ENCODE assay signal across 1 cellular context in genomic region chr15:101167791-101168462, GRCh38.
A peak's percentile ranks its signal among the peaks of the same experiment; 100 is the strongest.
TF ChIP-seq lines count a peak whose summit lies in the region.

No MANE protein-coding gene starts in this region.

TF ChIP-seq in K562, 482 proteins besides CTCF, POLR2A, EP300 and RAD21 (continued from another document and continues in another):
- TF ChIP-seq THRB (CRISPR knock-in tag; conservative IDR thresholded peaks at IDR 0.05): 0 out of 2 replicates have a peak, but pooled peaks have one; percentile 47
- peak; percentile 87 for TF ChIP-seq POLR2AphosphoS5 (IDR thresholded peaks at IDR 0.05; ENCODE audit: control insufficient read depth, insufficient read depth, low read depth, low read length)
- TF ChIP-seq CHD4 (IDR thresholded peaks at IDR 0.05; ENCODE audit: insufficient read depth, insufficient replicate concordance, low read depth, low read length, poor library complexity, severe bottlenecking): no peak
- no peak for TF ChIP-seq ZNF41 (CRISPR knock-in tag; conservative IDR thresholded peaks at IDR 0.05)
- no peak for TF ChIP-seq ZNF644 (tag; IDR thresholded peaks at IDR 0.05; ENCODE audit: low read depth)
- peak; percentile 59 for TF ChIP-seq HMBOX1 (IDR thresholded peaks at IDR 0.05)
- no peak for TF ChIP-seq KLF1 (tag; IDR thresholded peaks at IDR 0.05)
- TF ChIP-seq, protein P1, sequence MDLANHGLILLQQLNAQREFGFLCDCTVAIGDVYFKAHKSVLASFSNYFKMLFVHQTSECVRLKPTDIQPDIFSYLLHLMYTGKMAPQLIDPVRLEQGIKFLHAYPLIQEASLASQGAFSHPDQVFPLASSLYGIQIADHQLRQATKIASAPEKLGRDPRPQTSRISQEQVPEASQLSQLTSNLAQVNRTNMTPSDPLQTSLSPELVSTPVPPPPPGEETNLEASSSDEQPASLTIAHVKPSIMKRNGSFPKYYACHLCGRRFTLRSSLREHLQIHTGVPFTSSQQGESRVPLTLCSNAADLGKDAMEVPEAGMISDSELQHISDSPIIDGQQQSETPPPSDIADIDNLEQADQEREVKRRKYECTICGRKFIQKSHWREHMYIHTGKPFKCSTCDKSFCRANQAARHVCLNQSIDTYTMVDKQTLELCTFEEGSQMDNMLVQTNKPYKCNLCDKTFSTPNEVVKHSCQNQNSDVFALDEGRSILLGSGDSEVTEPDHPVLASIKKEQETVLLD (IDR thresholded peaks at IDR 0.05): peak; percentile 61; the same call in 1 of the 2 replicates
- TF ChIP-seq, protein P2, sequence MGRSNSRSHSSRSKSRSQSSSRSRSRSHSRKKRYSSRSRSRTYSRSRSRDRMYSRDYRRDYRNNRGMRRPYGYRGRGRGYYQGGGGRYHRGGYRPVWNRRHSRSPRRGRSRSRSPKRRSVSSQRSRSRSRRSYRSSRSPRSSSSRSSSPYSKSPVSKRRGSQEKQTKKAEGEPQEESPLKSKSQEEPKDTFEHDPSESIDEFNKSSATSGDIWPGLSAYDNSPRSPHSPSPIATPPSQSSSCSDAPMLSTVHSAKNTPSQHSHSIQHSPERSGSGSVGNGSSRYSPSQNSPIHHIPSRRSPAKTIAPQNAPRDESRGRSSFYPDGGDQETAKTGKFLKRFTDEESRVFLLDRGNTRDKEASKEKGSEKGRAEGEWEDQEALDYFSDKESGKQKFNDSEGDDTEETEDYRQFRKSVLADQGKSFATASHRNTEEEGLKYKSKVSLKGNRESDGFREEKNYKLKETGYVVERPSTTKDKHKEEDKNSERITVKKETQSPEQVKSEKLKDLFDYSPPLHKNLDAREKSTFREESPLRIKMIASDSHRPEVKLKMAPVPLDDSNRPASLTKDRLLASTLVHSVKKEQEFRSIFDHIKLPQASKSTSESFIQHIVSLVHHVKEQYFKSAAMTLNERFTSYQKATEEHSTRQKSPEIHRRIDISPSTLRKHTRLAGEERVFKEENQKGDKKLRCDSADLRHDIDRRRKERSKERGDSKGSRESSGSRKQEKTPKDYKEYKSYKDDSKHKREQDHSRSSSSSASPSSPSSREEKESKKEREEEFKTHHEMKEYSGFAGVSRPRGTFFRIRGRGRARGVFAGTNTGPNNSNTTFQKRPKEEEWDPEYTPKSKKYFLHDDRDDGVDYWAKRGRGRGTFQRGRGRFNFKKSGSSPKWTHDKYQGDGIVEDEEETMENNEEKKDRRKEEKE (IDR thresholded peaks at IDR 0.05; ENCODE audit: borderline replicate concordance in 1 of 2, control insufficient read depth in 1 of 2, low read depth in 2 of 2, low read length in 1 of 2): 0 out of 4 replicates have a peak, but pooled peaks of 1 of the 2 experiments have one; percentile 57
- TF ChIP-seq PHF21A (IDR thresholded peaks at IDR 0.05; ENCODE audit: borderline replicate concordance, low read depth): peak; percentile 86
- peak; percentile 39; the same call in 1 of the 2 replicates for TF ChIP-seq BCOR (IDR thresholded peaks at IDR 0.05)
- TF ChIP-seq, protein P3, sequence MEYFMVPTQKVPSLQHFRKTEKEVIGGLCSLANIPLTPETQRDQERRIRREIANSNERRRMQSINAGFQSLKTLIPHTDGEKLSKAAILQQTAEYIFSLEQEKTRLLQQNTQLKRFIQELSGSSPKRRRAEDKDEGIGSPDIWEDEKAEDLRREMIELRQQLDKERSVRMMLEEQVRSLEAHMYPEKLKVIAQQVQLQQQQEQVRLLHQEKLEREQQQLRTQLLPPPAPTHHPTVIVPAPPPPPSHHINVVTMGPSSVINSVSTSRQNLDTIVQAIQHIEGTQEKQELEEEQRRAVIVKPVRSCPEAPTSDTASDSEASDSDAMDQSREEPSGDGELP (CRISPR knock-in tag; IDR thresholded peaks at IDR 0.05; ENCODE audit: borderline replicate concordance): peak; percentile 99
- TF ChIP-seq ZEB2 (IDR thresholded peaks at IDR 0.05): peak; percentile 99
- TF ChIP-seq TOE1 (IDR thresholded peaks at IDR 0.05; ENCODE audit: borderline replicate concordance): peak; percentile 69; the same call in 1 of the 2 replicates
- no peak for TF ChIP-seq TOE1 (CRISPR knock-in tag; IDR thresholded peaks at IDR 0.05; ENCODE audit: borderline replicate concordance, low read depth)
- no peak for TF ChIP-seq CBX2 (IDR thresholded peaks at IDR 0.05; ENCODE audit: insufficient read depth, low read length, poor library complexity, severe bottlenecking)
- TF ChIP-seq MEF2A (IDR thresholded peaks at IDR 0.05; ENCODE audit: control insufficient read depth, low read depth, low read length): peak; percentile 37; the same call in 1 of the 2 replicates
- 0 out of 2 replicates have a peak, but pooled peaks have one; percentile 32 for TF ChIP-seq HDAC8 (tag; IDR thresholded peaks at IDR 0.05)
- TF ChIP-seq TBL1XR1 (IDR thresholded peaks at IDR 0.05; ENCODE audit: low read length in 2 of 2): peak in 1 of 2 experiments; percentile 73; a peak in 1 of 4 replicates
- TF ChIP-seq HNRNPL (IDR thresholded peaks at IDR 0.05; ENCODE audit: low read depth, low read length): no peak
- no peak for TF ChIP-seq POLR3A (IDR thresholded peaks at IDR 0.05; ENCODE audit: borderline replicate concordance, extremely low read depth, insufficient read depth, insufficient read length)
- TF ChIP-seq KLF16 (IDR thresholded peaks at IDR 0.05): peak; percentile 84
- TF ChIP-seq POLR2B (IDR thresholded peaks at IDR 0.05; ENCODE audit: low read depth, partially characterized antibody): peak; percentile 30
- peak; percentile 24 for TF ChIP-seq HES1 (IDR thresholded peaks at IDR 0.05; ENCODE audit: low read depth)
- TF ChIP-seq TAF1 (IDR thresholded peaks at IDR 0.05; ENCODE audit: control insufficient read depth, extremely low read depth, insufficient read depth, low read length, severe bottlenecking): peak; percentile 32
- peak; percentile 75 for TF ChIP-seq POLR2G (IDR thresholded peaks at IDR 0.05; ENCODE audit: low read depth, low read length)
- TF ChIP-seq ZFPM2 (CRISPR knock-in tag; IDR thresholded peaks at IDR 0.05): no peak
- peak; percentile 70 for TF ChIP-seq TAL1 (IDR thresholded peaks at IDR 0.05)
- TF ChIP-seq RCOR1 (IDR thresholded peaks at IDR 0.05; ENCODE audit: borderline replicate concordance in 1 of 2, low read depth in 2 of 2, low read length in 2 of 2): peak in 1 of 2 experiments; percentile 99; a peak in 2 of 4 replicates
- no peak for TF ChIP-seq TEAD2 (tag; IDR thresholded peaks at IDR 0.05)
- peak; percentile 48 for TF ChIP-seq NFE2 (IDR thresholded peaks at IDR 0.05; ENCODE audit: low read depth)
- TF ChIP-seq USF2 (CRISPR knock-in tag; IDR thresholded peaks at IDR 0.05): no peak
- TF ChIP-seq RBM22 (IDR thresholded peaks at IDR 0.05; ENCODE audit: low read depth, low read length, poor library complexity, severe bottlenecking): no peak
- peak; percentile 21; the same call in 1 of the 2 replicates for TF ChIP-seq ZNF444 (CRISPR knock-in tag; IDR thresholded peaks at IDR 0.05)
- TF ChIP-seq, protein P4, sequence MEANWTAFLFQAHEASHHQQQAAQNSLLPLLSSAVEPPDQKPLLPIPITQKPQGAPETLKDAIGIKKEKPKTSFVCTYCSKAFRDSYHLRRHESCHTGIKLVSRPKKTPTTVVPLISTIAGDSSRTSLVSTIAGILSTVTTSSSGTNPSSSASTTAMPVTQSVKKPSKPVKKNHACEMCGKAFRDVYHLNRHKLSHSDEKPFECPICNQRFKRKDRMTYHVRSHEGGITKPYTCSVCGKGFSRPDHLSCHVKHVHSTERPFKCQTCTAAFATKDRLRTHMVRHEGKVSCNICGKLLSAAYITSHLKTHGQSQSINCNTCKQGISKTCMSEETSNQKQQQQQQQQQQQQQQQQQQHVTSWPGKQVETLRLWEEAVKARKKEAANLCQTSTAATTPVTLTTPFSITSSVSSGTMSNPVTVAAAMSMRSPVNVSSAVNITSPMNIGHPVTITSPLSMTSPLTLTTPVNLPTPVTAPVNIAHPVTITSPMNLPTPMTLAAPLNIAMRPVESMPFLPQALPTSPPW (CRISPR knock-in tag; IDR thresholded peaks at IDR 0.05): peak; percentile 84
- TF ChIP-seq SMARCA4 (IDR thresholded peaks at IDR 0.05): peak; percentile 97
- peak; percentile 75; the same call in 1 of the 2 replicates for TF ChIP-seq ZNF395 (CRISPR knock-in tag; IDR thresholded peaks at IDR 0.05)
- TF ChIP-seq CHD1 (IDR thresholded peaks at IDR 0.05; ENCODE audit: low read length): no peak
- peak; percentile 62 for TF ChIP-seq EP400 (IDR thresholded peaks at IDR 0.05)
- TF ChIP-seq SMARCE1 (IDR thresholded peaks at IDR 0.05): peak; percentile 97
- peak; percentile 40; the same call in 1 of the 2 replicates for TF ChIP-seq L3MBTL2 (IDR thresholded peaks at IDR 0.05)
- TF ChIP-seq, protein P5, sequence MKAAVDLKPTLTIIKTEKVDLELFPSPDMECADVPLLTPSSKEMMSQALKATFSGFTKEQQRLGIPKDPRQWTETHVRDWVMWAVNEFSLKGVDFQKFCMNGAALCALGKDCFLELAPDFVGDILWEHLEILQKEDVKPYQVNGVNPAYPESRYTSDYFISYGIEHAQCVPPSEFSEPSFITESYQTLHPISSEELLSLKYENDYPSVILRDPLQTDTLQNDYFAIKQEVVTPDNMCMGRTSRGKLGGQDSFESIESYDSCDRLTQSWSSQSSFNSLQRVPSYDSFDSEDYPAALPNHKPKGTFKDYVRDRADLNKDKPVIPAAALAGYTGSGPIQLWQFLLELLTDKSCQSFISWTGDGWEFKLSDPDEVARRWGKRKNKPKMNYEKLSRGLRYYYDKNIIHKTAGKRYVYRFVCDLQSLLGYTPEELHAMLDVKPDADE (conservative IDR thresholded peaks at IDR 0.05; ENCODE audit: control insufficient read depth, low read depth, low read length): peak; percentile 92
- TF ChIP-seq TAF9B (IDR thresholded peaks at IDR 0.05; ENCODE audit: partially characterized antibody): peak; percentile 99
- peak; percentile 37 for TF ChIP-seq SMAD1 (IDR thresholded peaks at IDR 0.05; ENCODE audit: low read depth, low read length, partially characterized antibody)
- TF ChIP-seq U2AF2 (optimal IDR thresholded peaks at IDR 0.05; ENCODE audit: low read depth, low read length): no peak
- TF ChIP-seq, protein P6, sequence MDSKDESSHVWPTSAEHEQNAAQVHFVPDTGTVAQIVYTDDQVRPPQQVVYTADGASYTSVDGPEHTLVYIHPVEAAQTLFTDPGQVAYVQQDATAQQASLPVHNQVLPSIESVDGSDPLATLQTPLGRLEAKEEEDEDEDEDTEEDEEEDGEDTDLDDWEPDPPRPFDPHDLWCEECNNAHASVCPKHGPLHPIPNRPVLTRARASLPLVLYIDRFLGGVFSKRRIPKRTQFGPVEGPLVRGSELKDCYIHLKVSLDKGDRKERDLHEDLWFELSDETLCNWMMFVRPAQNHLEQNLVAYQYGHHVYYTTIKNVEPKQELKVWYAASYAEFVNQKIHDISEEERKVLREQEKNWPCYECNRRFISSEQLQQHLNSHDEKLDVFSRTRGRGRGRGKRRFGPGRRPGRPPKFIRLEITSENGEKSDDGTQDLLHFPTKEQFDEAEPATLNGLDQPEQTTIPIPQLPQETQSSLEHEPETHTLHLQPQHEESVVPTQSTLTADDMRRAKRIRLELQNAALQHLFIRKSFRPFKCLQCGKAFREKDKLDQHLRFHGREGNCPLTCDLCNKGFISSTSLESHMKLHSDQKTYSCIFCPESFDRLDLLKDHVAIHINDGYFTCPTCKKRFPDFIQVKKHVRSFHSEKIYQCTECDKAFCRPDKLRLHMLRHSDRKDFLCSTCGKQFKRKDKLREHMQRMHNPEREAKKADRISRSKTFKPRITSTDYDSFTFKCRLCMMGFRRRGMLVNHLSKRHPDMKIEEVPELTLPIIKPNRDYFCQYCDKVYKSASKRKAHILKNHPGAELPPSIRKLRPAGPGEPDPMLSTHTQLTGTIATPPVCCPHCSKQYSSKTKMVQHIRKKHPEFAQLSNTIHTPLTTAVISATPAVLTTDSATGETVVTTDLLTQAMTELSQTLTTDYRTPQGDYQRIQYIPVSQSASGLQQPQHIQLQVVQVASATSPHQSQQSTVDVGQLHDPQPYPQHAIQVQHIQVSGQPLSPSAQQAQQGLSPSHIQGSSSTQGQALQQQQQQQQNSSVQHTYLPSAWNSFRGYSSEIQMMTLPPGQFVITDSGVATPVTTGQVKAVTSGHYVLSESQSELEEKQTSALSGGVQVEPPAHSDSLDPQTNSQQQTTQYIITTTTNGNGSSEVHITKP (IDR thresholded peaks at IDR 0.05; ENCODE audit: partially characterized antibody): peak; percentile 15
- TF ChIP-seq NEUROD1 (IDR thresholded peaks at IDR 0.05; ENCODE audit: borderline replicate concordance, low read depth, low read length, partially characterized antibody): peak; percentile 41
